Comparison of ENCODE assay signal across 29 cellular contexts in the genomic region with DNA sequence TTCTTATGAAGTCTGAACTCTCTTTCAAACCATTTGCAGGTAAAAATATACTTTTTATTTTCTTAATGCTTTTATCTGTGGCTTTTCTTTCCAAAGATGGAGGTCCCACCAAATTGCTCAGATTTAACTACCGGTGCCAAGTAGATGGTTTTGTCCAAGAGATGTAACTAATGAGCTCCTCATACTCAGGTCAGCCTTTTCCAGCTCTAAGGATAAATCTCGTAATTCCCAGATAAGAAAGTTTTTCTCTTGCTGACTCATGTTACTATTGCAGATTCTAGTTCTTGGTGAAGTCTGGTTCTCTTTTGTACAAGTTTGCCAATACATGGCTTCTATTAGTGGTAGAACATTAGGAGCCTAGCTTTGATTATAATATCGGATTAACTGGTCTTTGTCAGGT.
"Had no signal": no experiment of that assay in that cellular context is flagged by ENCODE, and none has a peak within 500 bp of the region (broad histone marks: within the 10 kb centered on the region; RNA-seq: fewer than 3 reads in every experiment).

No MANE protein-coding gene starts in this region.

- DNase-seq: activated B cell treated with CpG ODN at 0.5 μM for 24 hours; activated CD4-positive, alpha-beta memory T cell treated with anti-CD3 and anti-CD28 coated beads for 36 hours; activated CD4-positive, alpha-beta T cell treated with anti-CD3 and anti-CD28 coated beads for 4 hours; activated CD4-positive, alpha-beta T cell treated with anti-CD3 and anti-CD28 coated beads, Interleukin-2, amount 50 U/mL, for 1 hour; activated CD4-positive, CD25-positive, alpha-beta regulatory T cell treated with anti-CD3 and anti-CD28 coated beads, Interleukin-2, amount 50 U/mL, for 72 hours; activated CD8-positive, alpha-beta memory T cell treated with anti-CD3 and anti-CD28 coated beads, Interleukin-2, amount 50 U/mL, for 4 hours; activated gamma-delta T cell treated with Interleukin-2 at 50 U/mL for 16 hours; activated naive CD4-positive, alpha-beta T cell treated with anti-CD3 and anti-CD28 coated beads for 36 hours; activated T-cell treated with anti-CD3 and anti-CD28 coated beads for 4 hours; activated T-cell treated with anti-CD3 and anti-CD28 coated beads, Interleukin-2, amount 50 U/mL, for 4 hours; adrenal gland; aorta; body of pancreas; caudate nucleus; cerebellar nuclear complex; Karpas-422; KBM-7; NCI-H1105; NCI-H1417 treated with DMSO at 0.1 percent for 48 hours; NCI-H1694; NCI-H1930; NCI-H2081 treated with DMSO at 0.1 percent for 48 hours; NCI-H345; NCI-H524 treated with DMSO at 0.1 percent for 48 hours; SHP77; SK-N-SH had no signal

- H3K4me3 ChIP-seq: adrenal gland, body of pancreas, SJSA1 had no signal

- ATAC-seq: activated naive CD4-positive, alpha-beta T cell treated with anti-CD3 and anti-CD28 coated beads, Interleukin-2, amount 50 U/mL, for 72 hours; activated T-cell treated with anti-CD3 and anti-CD28 coated beads, Interleukin-2, amount 50 U/mL, for 4 hours; body of pancreas; Panc1 had no signal
